In genomic region chr17:50076221-50076590, GRCh38 we compare ENCODE assay signal across 2 cellular contexts.
TF ChIP-seq lines count a peak whose summit lies in the region.

No MANE protein-coding gene starts in this region.

TF ChIP-seq in GM23338, 12 proteins besides CTCF, POLR2A, EP300 and RAD21 (continued from another document):
- TF ChIP-seq, protein P1, sequence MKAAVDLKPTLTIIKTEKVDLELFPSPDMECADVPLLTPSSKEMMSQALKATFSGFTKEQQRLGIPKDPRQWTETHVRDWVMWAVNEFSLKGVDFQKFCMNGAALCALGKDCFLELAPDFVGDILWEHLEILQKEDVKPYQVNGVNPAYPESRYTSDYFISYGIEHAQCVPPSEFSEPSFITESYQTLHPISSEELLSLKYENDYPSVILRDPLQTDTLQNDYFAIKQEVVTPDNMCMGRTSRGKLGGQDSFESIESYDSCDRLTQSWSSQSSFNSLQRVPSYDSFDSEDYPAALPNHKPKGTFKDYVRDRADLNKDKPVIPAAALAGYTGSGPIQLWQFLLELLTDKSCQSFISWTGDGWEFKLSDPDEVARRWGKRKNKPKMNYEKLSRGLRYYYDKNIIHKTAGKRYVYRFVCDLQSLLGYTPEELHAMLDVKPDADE (IDR thresholded peaks at IDR 0.05): no peak
- no peak for TF ChIP-seq JUNB (IDR thresholded peaks at IDR 0.05; ENCODE audit: unreplicated experiment)
- no peak for TF ChIP-seq REST (IDR thresholded peaks at IDR 0.05; ENCODE audit: unreplicated experiment)
- no peak for TF ChIP-seq POLR2AphosphoS5 (IDR thresholded peaks at IDR 0.05; ENCODE audit: low read depth)
- no peak for TF ChIP-seq NANOG (IDR thresholded peaks at IDR 0.05; ENCODE audit: borderline replicate concordance)
- no peak for TF ChIP-seq STAT1 (IDR thresholded peaks at IDR 0.05; ENCODE audit: unreplicated experiment)
- no peak for TF ChIP-seq CREB1 (CRISPR knock-in tag; IDR thresholded peaks at IDR 0.05; ENCODE audit: low read depth)
- TF ChIP-seq, protein P2, sequence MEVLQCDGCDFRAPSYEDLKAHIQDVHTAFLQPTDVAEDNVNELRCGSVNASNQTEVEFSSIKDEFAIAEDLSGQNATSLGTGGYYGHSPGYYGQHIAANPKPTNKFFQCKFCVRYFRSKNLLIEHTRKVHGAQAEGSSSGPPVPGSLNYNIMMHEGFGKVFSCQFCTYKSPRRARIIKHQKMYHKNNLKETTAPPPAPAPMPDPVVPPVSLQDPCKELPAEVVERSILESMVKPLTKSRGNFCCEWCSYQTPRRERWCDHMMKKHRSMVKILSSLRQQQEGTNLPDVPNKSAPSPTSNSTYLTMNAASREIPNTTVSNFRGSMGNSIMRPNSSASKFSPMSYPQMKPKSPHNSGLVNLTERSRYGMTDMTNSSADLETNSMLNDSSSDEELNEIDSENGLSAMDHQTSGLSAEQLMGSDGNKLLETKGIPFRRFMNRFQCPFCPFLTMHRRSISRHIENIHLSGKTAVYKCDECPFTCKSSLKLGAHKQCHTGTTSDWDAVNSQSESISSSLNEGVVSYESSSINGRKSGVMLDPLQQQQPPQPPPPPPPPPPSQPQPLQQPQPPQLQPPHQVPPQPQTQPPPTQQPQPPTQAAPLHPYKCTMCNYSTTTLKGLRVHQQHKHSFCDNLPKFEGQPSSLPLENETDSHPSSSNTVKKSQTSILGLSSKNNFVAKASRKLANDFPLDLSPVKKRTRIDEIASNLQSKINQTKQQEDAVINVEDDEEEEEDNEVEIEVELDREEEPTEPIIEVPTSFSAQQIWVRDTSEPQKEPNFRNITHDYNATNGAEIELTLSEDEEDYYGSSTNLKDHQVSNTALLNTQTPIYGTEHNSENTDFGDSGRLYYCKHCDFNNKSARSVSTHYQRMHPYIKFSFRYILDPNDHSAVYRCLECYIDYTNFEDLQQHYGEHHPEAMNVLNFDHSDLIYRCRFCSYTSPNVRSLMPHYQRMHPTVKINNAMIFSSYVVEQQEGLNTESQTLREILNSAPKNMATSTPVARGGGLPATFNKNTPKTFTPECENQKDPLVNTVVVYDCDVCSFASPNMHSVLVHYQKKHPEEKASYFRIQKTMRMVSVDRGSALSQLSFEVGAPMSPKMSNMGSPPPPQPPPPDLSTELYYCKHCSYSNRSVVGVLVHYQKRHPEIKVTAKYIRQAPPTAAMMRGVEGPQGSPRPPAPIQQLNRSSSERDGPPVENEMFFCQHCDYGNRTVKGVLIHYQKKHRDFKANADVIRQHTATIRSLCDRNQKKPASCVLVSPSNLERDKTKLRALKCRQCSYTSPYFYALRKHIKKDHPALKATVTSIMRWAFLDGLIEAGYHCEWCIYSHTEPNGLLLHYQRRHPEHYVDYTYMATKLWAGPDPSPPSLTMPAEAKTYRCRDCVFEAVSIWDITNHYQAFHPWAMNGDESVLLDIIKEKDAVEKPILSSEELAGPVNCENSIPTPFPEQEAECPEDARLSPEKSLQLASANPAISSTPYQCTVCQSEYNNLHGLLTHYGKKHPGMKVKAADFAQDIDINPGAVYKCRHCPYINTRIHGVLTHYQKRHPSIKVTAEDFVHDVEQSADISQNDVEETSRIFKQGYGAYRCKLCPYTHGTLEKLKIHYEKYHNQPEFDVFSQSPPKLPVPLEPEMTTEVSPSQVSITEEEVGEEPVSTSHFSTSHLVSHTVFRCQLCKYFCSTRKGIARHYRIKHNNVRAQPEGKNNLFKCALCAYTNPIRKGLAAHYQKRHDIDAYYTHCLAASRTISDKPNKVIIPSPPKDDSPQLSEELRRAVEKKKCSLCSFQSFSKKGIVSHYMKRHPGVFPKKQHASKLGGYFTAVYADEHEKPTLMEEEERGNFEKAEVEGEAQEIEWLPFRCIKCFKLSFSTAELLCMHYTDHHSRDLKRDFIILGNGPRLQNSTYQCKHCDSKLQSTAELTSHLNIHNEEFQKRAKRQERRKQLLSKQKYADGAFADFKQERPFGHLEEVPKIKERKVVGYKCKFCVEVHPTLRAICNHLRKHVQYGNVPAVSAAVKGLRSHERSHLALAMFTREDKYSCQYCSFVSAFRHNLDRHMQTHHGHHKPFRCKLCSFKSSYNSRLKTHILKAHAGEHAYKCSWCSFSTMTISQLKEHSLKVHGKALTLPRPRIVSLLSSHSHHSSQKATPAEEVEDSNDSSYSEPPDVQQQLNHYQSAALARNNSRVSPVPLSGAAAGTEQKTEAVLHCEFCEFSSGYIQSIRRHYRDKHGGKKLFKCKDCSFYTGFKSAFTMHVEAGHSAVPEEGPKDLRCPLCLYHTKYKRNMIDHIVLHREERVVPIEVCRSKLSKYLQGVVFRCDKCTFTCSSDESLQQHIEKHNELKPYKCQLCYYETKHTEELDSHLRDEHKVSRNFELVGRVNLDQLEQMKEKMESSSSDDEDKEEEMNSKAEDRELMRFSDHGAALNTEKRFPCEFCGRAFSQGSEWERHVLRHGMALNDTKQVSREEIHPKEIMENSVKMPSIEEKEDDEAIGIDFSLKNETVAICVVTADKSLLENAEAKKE (CRISPR knock-in tag; IDR thresholded peaks at IDR 0.05): no peak
TF ChIP-seq in GM23338: peak in this region for 0.

TF ChIP-seq in WTC11, 78 proteins besides CTCF, POLR2A, EP300 and RAD21 (continued from another document):
- TF ChIP-seq ERG (CRISPR knock-in tag; IDR thresholded peaks at IDR 0.05): no peak
- TF ChIP-seq CREM (CRISPR knock-in tag; IDR thresholded peaks at IDR 0.05): no peak
- TF ChIP-seq GRHL2 (CRISPR knock-in tag; IDR thresholded peaks at IDR 0.05; ENCODE audit: insufficient replicate concordance, severe bottlenecking): no peak
- no peak for TF ChIP-seq ZNF671 (CRISPR knock-in tag; IDR thresholded peaks at IDR 0.05)
- TF ChIP-seq JUN (CRISPR knock-in tag; IDR thresholded peaks at IDR 0.05): no peak
- no peak for TF ChIP-seq NR1H2 (CRISPR knock-in tag; IDR thresholded peaks at IDR 0.05)
- no peak for TF ChIP-seq MYBL2 (CRISPR knock-in tag; IDR thresholded peaks at IDR 0.05)
- TF ChIP-seq, protein P3, sequence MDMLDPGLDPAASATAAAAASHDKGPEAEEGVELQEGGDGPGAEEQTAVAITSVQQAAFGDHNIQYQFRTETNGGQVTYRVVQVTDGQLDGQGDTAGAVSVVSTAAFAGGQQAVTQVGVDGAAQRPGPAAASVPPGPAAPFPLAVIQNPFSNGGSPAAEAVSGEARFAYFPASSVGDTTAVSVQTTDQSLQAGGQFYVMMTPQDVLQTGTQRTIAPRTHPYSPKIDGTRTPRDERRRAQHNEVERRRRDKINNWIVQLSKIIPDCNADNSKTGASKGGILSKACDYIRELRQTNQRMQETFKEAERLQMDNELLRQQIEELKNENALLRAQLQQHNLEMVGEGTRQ (CRISPR knock-in tag; IDR thresholded peaks at IDR 0.05): no peak
- no peak for TF ChIP-seq CDX4 (CRISPR knock-in tag; IDR thresholded peaks at IDR 0.05; ENCODE audit: borderline replicate concordance)
- TF ChIP-seq RORB (CRISPR knock-in tag; IDR thresholded peaks at IDR 0.05): no peak
- TF ChIP-seq ATF6 (CRISPR knock-in tag; IDR thresholded peaks at IDR 0.05): no peak
- no peak for TF ChIP-seq ZNF317 (CRISPR knock-in tag; IDR thresholded peaks at IDR 0.05; ENCODE audit: borderline replicate concordance, low read depth)
- TF ChIP-seq JAZF1 (CRISPR knock-in tag; IDR thresholded peaks at IDR 0.05): no peak
